10 cellular contexts compared by ENCODE assay signal in the genomic region with DNA sequence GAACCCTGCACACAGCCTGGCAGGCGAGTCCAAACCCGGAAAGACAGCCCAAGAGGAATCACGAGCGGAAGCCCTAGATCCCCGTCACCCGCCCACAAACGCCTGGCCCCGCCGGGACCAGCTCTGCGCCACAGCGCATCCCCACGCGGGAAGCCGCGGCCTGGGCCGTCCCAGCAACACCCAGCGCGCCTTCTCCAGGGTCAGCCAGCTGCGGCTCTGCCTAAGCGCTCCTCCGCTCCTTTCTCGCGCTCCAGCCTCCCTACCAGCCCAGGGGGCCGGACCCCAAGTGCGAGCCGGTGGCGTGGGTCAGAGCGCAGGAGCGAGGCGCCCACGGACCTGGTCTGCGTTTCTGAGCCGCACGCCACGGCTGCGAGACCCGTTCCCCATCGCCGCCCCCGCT. TPM values are rescaled to one million over a fixed set of nuclear protein-coding genes. Genes with fewer than 3 reads are reported as not detected.
A peak's percentile ranks its signal among the peaks of the same experiment; 100 is the strongest.
DNase-seq lines count a peak whose midpoint lies in the region; ATAC-seq and TF ChIP-seq lines count a peak whose summit lies in the region.
"Not testable (repeated sequence)": the region's sequence is repeated elsewhere in the genome, so short reads cannot be mapped to it uniquely, and the experiment has no call there.
"Had no signal": no experiment of that assay in that cellular context is flagged by ENCODE, and none has a peak within 500 bp of the region (broad histone marks: within the 10 kb centered on the region; RNA-seq: fewer than 3 reads in every experiment).

No MANE protein-coding gene starts in this region.

- H4K20me1 ChIP-seq in OCI-LY1 (ENCODE audit: insufficient read depth, low read length) = not testable (repeated sequence)

- not testable (repeated sequence) for H3K27ac ChIP-seq in OCI-LY1 (ENCODE audit: low read depth, low read length, poor library complexity, severe bottlenecking); sigmoid colon

- not testable (repeated sequence) for H3K9ac ChIP-seq in OCI-LY1 (ENCODE audit: low read length)

- not testable (repeated sequence) for H3K27me3 Mint-ChIP-seq in activated CD4-positive, alpha-beta T cell treated with anti-CD3 and anti-CD28 coated beads, Interleukin-2, amount 10 ng/mL, durations not matched to agents 24 days and 14 days; activated T-helper 17 cell treated with anti-CD3 and anti-CD28 coated beads, Interleukin-2, amount 50 U/mL, for 72 hours; memory B cell
- peaks cover 11% of the 10 kb centered on the region for H3K27me3 Mint-ChIP-seq in MCF 10A (ENCODE audit: insufficient read depth, unreplicated experiment)

- H3K27me3 ChIP-seq in OCI-LY1 (ENCODE audit: insufficient read depth, low read length); sigmoid colon: not testable (repeated sequence)

- not testable (repeated sequence) for H3K9me2 ChIP-seq in OCI-LY1 (ENCODE audit: low read depth, low read length)

- 13 to 14% methylated on average over 21 to 24 of the region's 40 CpGs for WGBS in sigmoid colon, 2 donors

- POLR2A ChIA-PET in MCF 10A (lab: Yijun Ruan, JAX) = not testable (repeated sequence)

- not testable (repeated sequence) for H3K4me1 Mint-ChIP-seq in activated CD4-positive, alpha-beta T cell treated with anti-CD3 and anti-CD28 coated beads, Interleukin-2, amount 10 ng/mL, durations not matched to agents 24 days and 14 days; activated T-helper 17 cell treated with anti-CD3 and anti-CD28 coated beads, Interleukin-2, amount 50 U/mL, for 72 hours; MCF 10A (ENCODE audit: insufficient read depth, unreplicated experiment); memory B cell

- not testable (repeated sequence) for BruUV-seq in MCF 10A (replicated peaks; lab: Mats Ljungman, UMichigan)

- TF ChIP-seq CTCF in GM12865 (IDR thresholded peaks at IDR 0.05; ENCODE audit: insufficient read depth, low read depth, low read length, missing control alignments); OCI-LY1 (IDR thresholded peaks at IDR 0.05; ENCODE audit: low read length); MCF 10A (IDR thresholded peaks at IDR 0.05; ENCODE audit: unreplicated experiment); sigmoid colon (IDR thresholded peaks at IDR 0.05): not testable (repeated sequence)

- H2AFZ ChIP-seq in OCI-LY1 (ENCODE audit: low read length) = not testable (repeated sequence)

- not testable (repeated sequence) for H3K79me2 ChIP-seq in OCI-LY1 (ENCODE audit: insufficient read depth, low read length)

- intact Hi-C loops in activated CD4-positive, alpha-beta T cell treated with anti-CD3 and anti-CD28 coated beads, Interleukin-2, amount 10 ng/mL, durations not matched to agents 24 days and 14 days (cut with micrococcal nuclease); MCF 10A (cut with micrococcal nuclease); sigmoid colon (cut with DNase I): not testable (repeated sequence)

- TF ChIP-seq POLR2A in sigmoid colon (IDR thresholded peaks at IDR 0.05) = not testable (repeated sequence)

- not testable (repeated sequence) for H3K9me3 Mint-ChIP-seq in activated CD4-positive, alpha-beta T cell treated with anti-CD3 and anti-CD28 coated beads, Interleukin-2, amount 10 ng/mL, durations not matched to agents 24 days and 14 days; activated T-helper 17 cell treated with anti-CD3 and anti-CD28 coated beads, Interleukin-2, amount 50 U/mL, for 72 hours; MCF 10A (ENCODE audit: unreplicated experiment); memory B cell

- H3K4me3 Mint-ChIP-seq in activated CD4-positive, alpha-beta T cell treated with anti-CD3 and anti-CD28 coated beads, Interleukin-2, amount 10 ng/mL, durations not matched to agents 24 days and 14 days = peak overlapping the region; percentile 55
- H3K4me3 Mint-ChIP-seq in activated T-helper 17 cell treated with anti-CD3 and anti-CD28 coated beads, Interleukin-2, amount 50 U/mL, for 72 hours = peak overlapping the region; percentile 53
- peak overlapping the region; percentile 66 for H3K4me3 Mint-ChIP-seq in MCF 10A (ENCODE audit: unreplicated experiment)
- H3K4me3 Mint-ChIP-seq in memory B cell = peak overlapping the region; percentile 12

- H3K4me3 ChIP-seq in GM12865 (ENCODE audit: low read depth, low read length); sigmoid colon: not testable (repeated sequence)
- peak overlapping the region; percentile 25 for H3K4me3 ChIP-seq in OCI-LY1 (ENCODE audit: low read depth, low read length, poor library complexity, severe bottlenecking)

- H3F3A ChIP-seq in OCI-LY1 (ENCODE audit: insufficient read depth, low read length) = not testable (repeated sequence)

- not testable (repeated sequence) for H3K9me3 ChIP-seq in OCI-LY1 (ENCODE audit: low read length); sigmoid colon

- DNase-seq in GM12865 (ENCODE audit: low read depth) (peak; percentile 18), memory B cell (ENCODE audit: low spot score in 2 of 2) (peak in 1 of 2 donors; percentile 31), sigmoid colon (peak; percentile 51)
- DNase-seq in activated CD4-positive, alpha-beta T cell treated with anti-CD3 and anti-CD28 coated beads, Interleukin-2, amount 10 ng/mL, durations not matched to agents 24 days and 14 days; MCF 10A (ENCODE audit: unreplicated experiment): not testable (repeated sequence)

- not testable (repeated sequence) for H3K36me3 Mint-ChIP-seq in activated CD4-positive, alpha-beta T cell treated with anti-CD3 and anti-CD28 coated beads, Interleukin-2, amount 10 ng/mL, durations not matched to agents 24 days and 14 days (ENCODE audit: low read depth); activated T-helper 17 cell treated with anti-CD3 and anti-CD28 coated beads, Interleukin-2, amount 50 U/mL, for 72 hours (ENCODE audit: low read depth); MCF 10A (ENCODE audit: insufficient read depth, unreplicated experiment); memory B cell

- H3K4me1 ChIP-seq in OCI-LY1 (ENCODE audit: insufficient read depth, low read length, severe bottlenecking); sigmoid colon: not testable (repeated sequence)

- peak overlapping the region; percentile 69 for H3K27ac Mint-ChIP-seq in activated CD4-positive, alpha-beta T cell treated with anti-CD3 and anti-CD28 coated beads, Interleukin-2, amount 10 ng/mL, durations not matched to agents 24 days and 14 days
- not testable (repeated sequence) for H3K27ac Mint-ChIP-seq in activated T-helper 17 cell treated with anti-CD3 and anti-CD28 coated beads, Interleukin-2, amount 50 U/mL, for 72 hours; MCF 10A (ENCODE audit: low read depth, unreplicated experiment); memory B cell

- TF ChIP-seq EP300 in sigmoid colon (IDR thresholded peaks at IDR 0.05) = not testable (repeated sequence)

- H3K36me3 ChIP-seq in OCI-LY1 (ENCODE audit: insufficient read depth, low read length); sigmoid colon: not testable (repeated sequence)

- H3K4me2 ChIP-seq in OCI-LY1 (ENCODE audit: low read length) = not testable (repeated sequence)

- ATAC-seq in activated T-helper 17 cell treated with anti-CD3 and anti-CD28 coated beads, Interleukin-2, amount 50 U/mL, for 72 hours (replicated peaks); memory B cell (ENCODE audit: low read depth): not testable (repeated sequence)

- CTCF ChIA-PET in MCF 10A (lab: Yijun Ruan, JAX) = not testable (repeated sequence)

RNA-seq across cellular contexts. Expression of gene FCGR2A, which starts 48.1 kb away (rescaled TPM):
- total RNA-seq in activated CD4-positive, alpha-beta T cell treated with anti-CD3 and anti-CD28 coated beads, Interleukin-2, amount 10 ng/mL, durations not matched to agents 24 days and 14 days = not detected in 2 replicates
- total RNA-seq in activated T-helper 17 cell treated with anti-CD3 and anti-CD28 coated beads, Interleukin-2, amount 50 U/mL, for 72 hours = not detected
- total RNA-seq in MCF 10A (2022) = not detected in 2 replicates
- 10 to 100 TPM; 14.1 to 52.5 (median 34.8) TPM for total RNA-seq in sigmoid colon
- 10 to 100 TPM; 14.4 to 68.7 (median 19.8) TPM for polyA plus RNA-seq in sigmoid colon
- total RNA-seq: chondrocyte, endothelial cell of umbilical vein, smooth muscle cell had no signal
- polyA plus RNA-seq: endothelial cell of umbilical vein had no signal

Comparison
In these comparisons a context has a peak if more than half of its experiments do, and no peak if none do; other contexts are left out.
1. H3K4me3 Mint-ChIP-seq: peak in every context shown above with its lines; median percentile 66 in MCF 10A; 55 in activated CD4-positive, alpha-beta T cell treated with anti-CD3 and anti-CD28 coated beads, Interleukin-2, amount 10 ng/mL, durations not matched to agents 24 days and 14 days; 53 in activated T-helper 17 cell treated with anti-CD3 and anti-CD28 coated beads, Interleukin-2, amount 50 U/mL, for 72 hours; 12 in memory B cell.
2. RNA of gene FCGR2A, which starts 48.1 kb away (total RNA-seq): 14.1 to 52.5 TPM in sigmoid colon; not detected in MCF 10A, not detected in activated T-helper 17 cell treated with anti-CD3 and anti-CD28 coated beads, Interleukin-2, amount 50 U/mL, for 72 hours and not detected in activated CD4-positive, alpha-beta T cell treated with anti-CD3 and anti-CD28 coated beads, Interleukin-2, amount 10 ng/mL, durations not matched to agents 24 days and 14 days; every median in the first group is over 10 times any median in the second.